3 cellular contexts compared by ENCODE assay signal in genomic region chr22:47659467-47660302, GRCh38.
A peak's percentile ranks its signal among the peaks of the same experiment; 100 is the strongest.
TF ChIP-seq lines count a peak whose summit lies in the region.

No MANE protein-coding gene starts in this region.

TF ChIP-seq in HEK293, 187 proteins besides CTCF, POLR2A, EP300 and RAD21 (continued from another document):
- TF ChIP-seq ZIC2 (tag by site-specific recombination; IDR thresholded peaks at IDR 0.05) = peak; percentile 48
TF ChIP-seq in HEK293: peak in this region for 1.

TF ChIP-seq in WTC11, 78 proteins besides CTCF, POLR2A, EP300 and RAD21 (continued from another document):
- TF ChIP-seq ARID4B (CRISPR knock-in tag; IDR thresholded peaks at IDR 0.05; ENCODE audit: borderline replicate concordance) (no peak), IRF1 (CRISPR knock-in tag; IDR thresholded peaks at IDR 0.05) (no peak), ATF6 (CRISPR knock-in tag; IDR thresholded peaks at IDR 0.05) (no peak), STAT6 (CRISPR knock-in tag; conservative IDR thresholded peaks at IDR 0.05; ENCODE audit: low read depth) (no peak)

TF ChIP-seq in SK-N-SH, 30 proteins besides CTCF, POLR2A, EP300 and RAD21 (continued from another document):
- TF ChIP-seq ZBTB33 (IDR thresholded peaks at IDR 0.05; ENCODE audit: borderline replicate concordance, low read depth) (no peak), NRF1 (IDR thresholded peaks at IDR 0.05; ENCODE audit: low read depth, low read length) (no peak), MEF2A (IDR thresholded peaks at IDR 0.05; ENCODE audit: borderline replicate concordance, low read depth) (no peak), TAF1 (IDR thresholded peaks at IDR 0.05; ENCODE audit: borderline replicate concordance, low read depth, low read length) (no peak), TEAD4 (IDR thresholded peaks at IDR 0.05; ENCODE audit: borderline replicate concordance, insufficient read depth) (no peak), SIN3A (IDR thresholded peaks at IDR 0.05; ENCODE audit: borderline replicate concordance, low read depth, low read length) (no peak), GABPA (IDR thresholded peaks at IDR 0.05; ENCODE audit: low read depth) (no peak), YY1 (IDR thresholded peaks at IDR 0.05; ENCODE audit: low read depth) (no peak), USF1 (IDR thresholded peaks at IDR 0.05; ENCODE audit: borderline replicate concordance, low read depth) (no peak), REST (IDR thresholded peaks at IDR 0.05; ENCODE audit: low read depth, low read length) (no peak), ELF1 (IDR thresholded peaks at IDR 0.05) (no peak), SMC3 (IDR thresholded peaks at IDR 0.05; ENCODE audit: low read depth, low read length) (no peak), GATA2 (CRISPR knock-in tag; IDR thresholded peaks at IDR 0.05) (no peak), EZH2phosphoT487 (IDR thresholded peaks at IDR 0.05; ENCODE audit: borderline replicate concordance, low read depth) (no peak), RFX5 (IDR thresholded peaks at IDR 0.05; ENCODE audit: low read length) (no peak), FOXM1 (IDR thresholded peaks at IDR 0.05; ENCODE audit: low read depth) (no peak)
